Comparison of ENCODE assay signal across 1 cellular context in the genomic region with DNA sequence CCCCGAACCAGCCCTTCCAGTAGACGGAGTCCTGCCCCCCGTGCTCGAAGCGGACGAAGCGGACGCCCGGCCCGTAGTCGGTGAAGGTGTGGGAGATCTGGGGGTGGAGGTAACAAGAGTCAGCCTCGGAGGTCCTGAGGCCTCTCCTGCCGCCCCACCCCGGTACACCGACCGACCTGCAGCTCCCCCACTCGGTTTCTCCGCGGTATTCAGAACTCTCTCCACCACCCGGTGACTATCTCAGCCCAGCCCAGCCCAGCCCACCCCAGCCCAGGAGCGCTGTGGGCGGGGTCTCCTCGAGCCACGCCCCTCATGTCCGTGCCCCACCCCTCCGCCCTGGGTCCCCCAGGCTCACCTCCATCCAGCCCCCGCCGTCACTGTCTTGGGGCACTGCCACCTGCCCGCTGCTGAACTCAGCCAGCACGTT.
TF ChIP-seq lines count a peak whose summit lies in the region.

No MANE protein-coding gene starts in this region.

TF ChIP-seq in HEK293, 187 proteins besides CTCF, POLR2A, EP300 and RAD21 (continued from another document):
- TF ChIP-seq, protein P1, sequence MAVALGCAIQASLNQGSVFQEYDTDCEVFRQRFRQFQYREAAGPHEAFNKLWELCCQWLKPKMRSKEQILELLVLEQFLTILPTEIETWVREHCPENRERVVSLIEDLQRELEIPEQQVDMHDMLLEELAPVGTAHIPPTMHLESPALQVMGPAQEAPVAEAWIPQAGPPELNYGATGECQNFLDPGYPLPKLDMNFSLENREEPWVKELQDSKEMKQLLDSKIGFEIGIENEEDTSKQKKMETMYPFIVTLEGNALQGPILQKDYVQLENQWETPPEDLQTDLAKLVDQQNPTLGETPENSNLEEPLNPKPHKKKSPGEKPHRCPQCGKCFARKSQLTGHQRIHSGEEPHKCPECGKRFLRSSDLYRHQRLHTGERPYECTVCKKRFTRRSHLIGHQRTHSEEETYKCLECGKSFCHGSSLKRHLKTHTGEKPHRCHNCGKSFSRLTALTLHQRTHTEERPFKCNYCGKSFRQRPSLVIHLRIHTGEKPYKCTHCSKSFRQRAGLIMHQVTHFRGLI (tag by site-specific recombination; IDR thresholded peaks at IDR 0.05): peak; percentile 90
- TF ChIP-seq ZSCAN30 (tag by site-specific recombination; IDR thresholded peaks at IDR 0.05) (no peak), GLIS2 (tag by site-specific recombination; IDR thresholded peaks at IDR 0.05) (0 out of 2 replicates have a peak, but pooled peaks have one; percentile 14), ZNF341 (tag by site-specific recombination; IDR thresholded peaks at IDR 0.05; ENCODE audit: low read depth) (no peak), SALL2 (tag by site-specific recombination; IDR thresholded peaks at IDR 0.05; ENCODE audit: borderline replicate concordance) (no peak), SP3 (tag by site-specific recombination; IDR thresholded peaks at IDR 0.05) (peak; percentile 48), ZNF121 (tag by site-specific recombination; IDR thresholded peaks at IDR 0.05) (no peak), KLF1 (tag by site-specific recombination; IDR thresholded peaks at IDR 0.05) (peak; percentile 94), ZNF621 (tag by site-specific recombination; IDR thresholded peaks at IDR 0.05) (no peak), KLF9 (tag by site-specific recombination; IDR thresholded peaks at IDR 0.05; ENCODE audit: low read depth) (peak; percentile 76), ZNF544 (tag by site-specific recombination; IDR thresholded peaks at IDR 0.05) (no peak), ZNF311 (tag by site-specific recombination; IDR thresholded peaks at IDR 0.05; ENCODE audit: borderline replicate concordance) (no peak), ZSCAN16 (tag by site-specific recombination; IDR thresholded peaks at IDR 0.05) (no peak), ZFP37 (tag by site-specific recombination; IDR thresholded peaks at IDR 0.05) (no peak), KLF8 (tag by site-specific recombination; IDR thresholded peaks at IDR 0.05) (peak; percentile 54), MYNN (tag by site-specific recombination; IDR thresholded peaks at IDR 0.05; ENCODE audit: borderline replicate concordance) (no peak), ZNF560 (tag by site-specific recombination; IDR thresholded peaks at IDR 0.05; ENCODE audit: borderline replicate concordance) (no peak), EGR2 (tag by site-specific recombination; IDR thresholded peaks at IDR 0.05; ENCODE audit: low read depth) (peak; percentile 24; the same call in 1 of the 2 replicates), SP2 (tag by site-specific recombination; IDR thresholded peaks at IDR 0.05) (peak; percentile 44)
- TF ChIP-seq, protein P2, sequence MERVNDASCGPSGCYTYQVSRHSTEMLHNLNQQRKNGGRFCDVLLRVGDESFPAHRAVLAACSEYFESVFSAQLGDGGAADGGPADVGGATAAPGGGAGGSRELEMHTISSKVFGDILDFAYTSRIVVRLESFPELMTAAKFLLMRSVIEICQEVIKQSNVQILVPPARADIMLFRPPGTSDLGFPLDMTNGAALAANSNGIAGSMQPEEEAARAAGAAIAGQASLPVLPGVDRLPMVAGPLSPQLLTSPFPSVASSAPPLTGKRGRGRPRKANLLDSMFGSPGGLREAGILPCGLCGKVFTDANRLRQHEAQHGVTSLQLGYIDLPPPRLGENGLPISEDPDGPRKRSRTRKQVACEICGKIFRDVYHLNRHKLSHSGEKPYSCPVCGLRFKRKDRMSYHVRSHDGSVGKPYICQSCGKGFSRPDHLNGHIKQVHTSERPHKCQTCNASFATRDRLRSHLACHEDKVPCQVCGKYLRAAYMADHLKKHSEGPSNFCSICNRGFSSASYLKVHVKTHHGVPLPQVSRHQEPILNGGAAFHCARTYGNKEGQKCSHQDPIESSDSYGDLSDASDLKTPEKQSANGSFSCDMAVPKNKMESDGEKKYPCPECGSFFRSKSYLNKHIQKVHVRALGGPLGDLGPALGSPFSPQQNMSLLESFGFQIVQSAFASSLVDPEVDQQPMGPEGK (tag by site-specific recombination; IDR thresholded peaks at IDR 0.05): no peak
- TF ChIP-seq, protein P3, sequence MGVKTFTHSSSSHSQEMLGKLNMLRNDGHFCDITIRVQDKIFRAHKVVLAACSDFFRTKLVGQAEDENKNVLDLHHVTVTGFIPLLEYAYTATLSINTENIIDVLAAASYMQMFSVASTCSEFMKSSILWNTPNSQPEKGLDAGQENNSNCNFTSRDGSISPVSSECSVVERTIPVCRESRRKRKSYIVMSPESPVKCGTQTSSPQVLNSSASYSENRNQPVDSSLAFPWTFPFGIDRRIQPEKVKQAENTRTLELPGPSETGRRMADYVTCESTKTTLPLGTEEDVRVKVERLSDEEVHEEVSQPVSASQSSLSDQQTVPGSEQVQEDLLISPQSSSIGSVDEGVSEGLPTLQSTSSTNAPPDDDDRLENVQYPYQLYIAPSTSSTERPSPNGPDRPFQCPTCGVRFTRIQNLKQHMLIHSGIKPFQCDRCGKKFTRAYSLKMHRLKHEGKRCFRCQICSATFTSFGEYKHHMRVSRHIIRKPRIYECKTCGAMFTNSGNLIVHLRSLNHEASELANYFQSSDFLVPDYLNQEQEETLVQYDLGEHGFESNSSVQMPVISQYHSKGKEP (tag by site-specific recombination; IDR thresholded peaks at IDR 0.05): no peak
